In genomic region chr12:50401383-50402155, GRCh38 we compare ENCODE assay signal across 8 cellular contexts. TPM values are rescaled to one million over a fixed set of nuclear protein-coding genes. Genes with fewer than 3 reads are reported as not detected.
DNase-seq lines count a peak whose midpoint lies in the region; TF ChIP-seq lines count a peak whose summit lies in the region.

No MANE protein-coding gene starts in this region.

- H3K27me3 ChIP-seq in brain microvascular endothelial cell (replicated peaks) (no peaks in the 10 kb centered on the region), iPS-20b (ENCODE audit: insufficient read depth, low read length) (no peaks in the 10 kb centered on the region), skeletal muscle satellite cell (ENCODE audit: control insufficient read depth, insufficient read depth, low read length) (no peaks in the 10 kb centered on the region)

- H3K9me3 ChIP-seq in iPS-20b (ENCODE audit: insufficient read depth, low read depth, low read length) (no peaks in the 10 kb centered on the region), skeletal muscle satellite cell (replicated peaks; ENCODE audit: low read length) (no peaks in the 10 kb centered on the region)

- peak overlapping the region; percentile 82 for H3K4me2 ChIP-seq in skeletal muscle satellite cell (ENCODE audit: low read length)

- H3K36me3 ChIP-seq in brain microvascular endothelial cell (replicated peaks) (no peaks in the 10 kb centered on the region), iPS-20b (ENCODE audit: insufficient read depth, low read depth, low read length) (no peaks in the 10 kb centered on the region), skeletal muscle satellite cell (ENCODE audit: insufficient read depth, low read length) (no peaks in the 10 kb centered on the region)

- in situ Hi-C loops in brain microvascular endothelial cell (cut with HindIII; ENCODE audit: low pct_ligation_motif_present, low sequenced_read_pairs) = no loop called here

- DNase-seq in stimulated activated CD8-positive, alpha-beta memory T cell treated with anti-CD3 and anti-CD28 coated beads, Interleukin-15, amount 100 ng/mL, for 1 hour (ENCODE audit: low read depth) = peak; percentile 2
- no peak for DNase-seq in stimulated activated CD8-positive, alpha-beta memory T cell treated with anti-CD3 and anti-CD28 coated beads, Interleukin-4, amount 100 ng/mL, for 48 hours
- DNase-seq in MV-4-11 (lab: John Stamatoyannopoulos, UW) (peak; percentile 35), brain microvascular endothelial cell (no peak), NCI-H2196 (lab: John Stamatoyannopoulos, UW; ENCODE audit: unreplicated experiment) (no peak), NCI-H446 treated with DMSO at 0.1 percent for 48 hours (lab: John Stamatoyannopoulos, UW) (no peak)

- H3K4me3 ChIP-seq in brain microvascular endothelial cell (ENCODE audit: low read depth, low read length) (peak overlapping the region; percentile 78), iPS-20b (ENCODE audit: low read length) (peak overlapping the region; percentile 89), skeletal muscle satellite cell (ENCODE audit: low read length) (peak overlapping the region; percentile 94)

- TF ChIP-seq CTCF in brain microvascular endothelial cell (IDR thresholded peaks at IDR 0.05; ENCODE audit: low read depth, low read length, missing control alignments) = no peak

- H3K27ac ChIP-seq in brain microvascular endothelial cell (peak overlapping the region; percentile 74), iPS-20b (ENCODE audit: low read length) (peak overlapping the region; percentile 79)

- H3K4me1 ChIP-seq in iPS-20b (ENCODE audit: insufficient read depth, low read length) (peaks cover 7% of the 10 kb centered on the region), skeletal muscle satellite cell (ENCODE audit: control insufficient read depth, insufficient read depth, low read length) (peaks cover 22% of the 10 kb centered on the region)

- H3K9ac ChIP-seq in iPS-20b (ENCODE audit: low read depth, low read length) = peak overlapping the region; percentile 93
- H3K9ac ChIP-seq in skeletal muscle satellite cell (ENCODE audit: low read depth, low read length) = peak overlapping the region; percentile 94

RNA-seq across cellular contexts. Expression of gene LARP4, which starts 0.9 kb away (rescaled TPM):
- total RNA-seq in skeletal muscle satellite cell (2012; rRNA removed) = 25.8 and 33.0 TPM in 2 replicates

RNA-seq across cellular contexts. Expression of gene FAM186A, which starts 5.2 kb away (rescaled TPM):
- not detected in 2 replicates for total RNA-seq in skeletal muscle satellite cell (2012; rRNA removed)

Comparison
In these comparisons a context has a peak if more than half of its experiments do, and no peak if none do; other contexts are left out.
1. DNase-seq: peak in stimulated activated CD8-positive, alpha-beta memory T cell treated with anti-CD3 and anti-CD28 coated beads, Interleukin-15, amount 100 ng/mL, for 1 hour (single experiment) and MV-4-11 (single experiment); none in stimulated activated CD8-positive, alpha-beta memory T cell treated with anti-CD3 and anti-CD28 coated beads, Interleukin-4, amount 100 ng/mL, for 48 hours (single experiment), brain microvascular endothelial cell (single experiment), NCI-H2196 (single experiment) and NCI-H446 treated with DMSO at 0.1 percent for 48 hours (single experiment).
2. Peak in every context shown above with its lines, with median percentiles within 50 percentile points of each other: H3K4me3 ChIP-seq.